9 cellular contexts compared by ENCODE assay signal in the genomic region with DNA sequence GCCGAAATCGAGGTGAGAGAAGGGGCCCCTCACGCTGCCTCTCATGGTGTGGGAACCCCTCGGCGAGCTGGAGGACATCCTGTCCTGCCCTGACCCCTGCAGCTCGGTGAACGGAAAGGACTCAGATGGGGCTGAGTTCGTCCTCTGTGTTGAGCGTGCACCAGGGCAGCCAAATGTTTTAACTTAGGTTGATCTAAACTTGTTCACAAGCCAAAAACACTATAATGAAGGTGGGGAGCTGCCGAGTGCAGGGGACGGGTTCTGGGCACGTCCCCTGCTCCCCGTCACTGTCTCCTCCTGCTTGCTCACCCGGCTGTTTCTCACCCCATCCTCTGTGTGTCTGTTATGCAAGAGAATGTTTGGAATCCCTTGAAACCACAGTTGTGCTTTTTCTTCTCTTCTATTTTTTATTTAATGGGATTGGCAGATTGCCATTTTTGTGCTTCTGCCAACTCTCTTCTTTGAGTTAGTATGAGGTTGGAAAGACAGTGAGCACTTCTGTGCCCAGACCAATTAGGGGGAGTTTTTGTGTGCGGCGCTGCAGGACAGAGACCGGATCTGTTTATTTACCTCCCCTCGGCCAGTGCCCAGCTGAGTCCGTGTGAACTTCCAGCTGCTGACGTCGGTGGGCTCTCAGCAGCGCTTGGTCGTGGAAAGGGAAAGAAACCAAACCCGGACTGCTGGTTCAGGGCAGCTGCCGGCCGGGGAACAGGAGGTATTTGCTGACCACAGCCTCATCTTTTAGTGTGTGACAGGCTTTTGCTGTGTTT.
A peak's percentile ranks its signal among the peaks of the same experiment; 100 is the strongest.
DNase-seq lines count a peak whose midpoint lies in the region; ATAC-seq and TF ChIP-seq lines count a peak whose summit lies in the region.
"Had no signal": no experiment of that assay in that cellular context is flagged by ENCODE, and none has a peak within 500 bp of the region (broad histone marks: within the 10 kb centered on the region; RNA-seq: fewer than 3 reads in every experiment).

No MANE protein-coding gene starts in this region.

- H2AFZ ChIP-seq in mammary epithelial cell (ENCODE audit: low read depth, low read length): no peak overlapping the region

- H3K4me1 Mint-ChIP-seq in naive thymus-derived CD4-positive, alpha-beta T cell: peaks cover 0 to 22% (median 0%) of the 10 kb centered on the region in 7 donors

- H3K36me3 Mint-ChIP-seq in naive thymus-derived CD4-positive, alpha-beta T cell: peaks cover 0 to 54% (median 13%) of the 10 kb centered on the region in 5 donors

- TF ChIP-seq POLR2A in suprapubic skin (IDR thresholded peaks at IDR 0.05): no peak

- CTCF ChIA-PET in mammary epithelial cell (lab: Charles Lee; ENCODE audit: low non-redundant PET): interaction anchor here (0.6 kb wide), 1 partner anchor 1229 kb away, joined by 4 read pairs; no protein-coding TSS in a partner anchor
- CTCF ChIA-PET in naive thymus-derived CD4-positive, alpha-beta T cell (lab: Charles Lee): no interaction called here

- H3K9me3 ChIP-seq in mammary epithelial cell (replicated peaks; ENCODE audit: insufficient read depth, low read length) (no peaks in the 10 kb centered on the region), suprapubic skin (no peaks in the 10 kb centered on the region)
- no peaks in the 10 kb centered on the region for H3K9me3 ChIP-seq in naive thymus-derived CD4-positive, alpha-beta T cell (ENCODE audit: control insufficient read depth in 2 of 3, low read length in 3 of 3)

- H3K79me2 ChIP-seq in mammary epithelial cell (ENCODE audit: insufficient read depth, low read length): peaks cover 24% of the 10 kb centered on the region

- POLR2A ChIA-PET in naive thymus-derived CD4-positive, alpha-beta T cell (lab: Charles Lee): no interaction called here

- H3K36me3 ChIP-seq in mammary epithelial cell (ENCODE audit: insufficient read depth, low read length) (peaks cover 13% of the 10 kb centered on the region), suprapubic skin (peaks cover 62% of the 10 kb centered on the region)
- peaks cover 4 to 100% (median 14%) of the 10 kb centered on the region in 3 experiments for H3K36me3 ChIP-seq in naive thymus-derived CD4-positive, alpha-beta T cell (ENCODE audit: control insufficient read depth in 2 of 3, insufficient read depth in 3 of 3, low read length in 3 of 3)

- peak; percentile 26 for ATAC-seq in left colon
- no peak for ATAC-seq in HG03135 (IDR thresholded peaks at IDR 0.05; ENCODE audit: unreplicated experiment)
- no peak for ATAC-seq in naive thymus-derived CD4-positive, alpha-beta T cell
- ATAC-seq in HG03432 (IDR thresholded peaks at IDR 0.05; ENCODE audit: unreplicated experiment): no peak
- ATAC-seq: HCT116 had no signal

- intact Hi-C loops in mammary epithelial cell (cut with micrococcal nuclease) (loop anchor here (1.0 kb wide), 1 partner anchor 119 kb away; no protein-coding TSS in a partner anchor), left colon (cut with DNase I, micrococcal nuclease) (no loop called here)
- intact Hi-C loops in naive thymus-derived CD4-positive, alpha-beta T cell (cut with micrococcal nuclease): no loop called here

- H3K4me3 Mint-ChIP-seq in naive thymus-derived CD4-positive, alpha-beta T cell: no peak overlapping the region

- no TSS peak for BruUV-seq in mammary epithelial cell (replicated peaks; lab: Mats Ljungman, UMichigan)

- TF ChIP-seq EP300 in suprapubic skin (IDR thresholded peaks at IDR 0.05): no peak

- H3K27me3 ChIP-seq in mammary epithelial cell (ENCODE audit: insufficient read depth, low read length): no peaks in the 10 kb centered on the region
- no peaks in the 10 kb centered on the region for H3K27me3 ChIP-seq in suprapubic skin
- H3K27me3 ChIP-seq in naive thymus-derived CD4-positive, alpha-beta T cell (ENCODE audit: control insufficient read depth in 2 of 2, insufficient read depth in 2 of 2, low read length in 2 of 2): no peaks in the 10 kb centered on the region

- H3K4me1 ChIP-seq in mammary epithelial cell (ENCODE audit: insufficient read depth, low read length) (peaks cover 19% of the 10 kb centered on the region), suprapubic skin (peaks cover 37% of the 10 kb centered on the region)
- H3K4me1 ChIP-seq in naive thymus-derived CD4-positive, alpha-beta T cell (ENCODE audit: control insufficient read depth in 2 of 2, insufficient read depth in 2 of 2, low read length in 2 of 2): no peaks in the 10 kb centered on the region

- H3K4me3 ChIP-seq in mammary epithelial cell (replicated peaks in 1 of 3; ENCODE audit: insufficient read depth in 1 of 3, low read depth in 2 of 3, low read length in 3 of 3): peak overlapping the region in 1 of 3 experiments; percentile 14
- peak overlapping the region; percentile 35 for H3K4me3 ChIP-seq in suprapubic skin
- H3K4me3 ChIP-seq in naive thymus-derived CD4-positive, alpha-beta T cell (ENCODE audit: low read length): no peak overlapping the region

- no peak for TF ChIP-seq CTCF in mammary epithelial cell (conservative IDR thresholded peaks at IDR 0.05 in 1 of 2, IDR thresholded peaks at IDR 0.05 in 1 of 2; ENCODE audit: extremely low read depth in 1 of 2, insufficient read depth in 1 of 2, low read depth in 1 of 2, low read length in 2 of 2)
- TF ChIP-seq CTCF in suprapubic skin (IDR thresholded peaks at IDR 0.05): no peak

- H3K9me3 Mint-ChIP-seq in naive thymus-derived CD4-positive, alpha-beta T cell: peaks cover 0 to 2% (median 0%) of the 10 kb centered on the region in 11 donors

- peak overlapping the region in 4 of 9 donors; percentile 2 to 66 (median 34) for H3K27ac Mint-ChIP-seq in naive thymus-derived CD4-positive, alpha-beta T cell

- H3K27me3 Mint-ChIP-seq in naive thymus-derived CD4-positive, alpha-beta T cell: no peaks in the 10 kb centered on the region

- H3K4me2 ChIP-seq in mammary epithelial cell (ENCODE audit: insufficient read depth, low read depth, low read length): peak overlapping the region; percentile 72

- no peaks in the 10 kb centered on the region for H4K20me1 ChIP-seq in mammary epithelial cell (ENCODE audit: insufficient read depth, low read length)

- 11% methylated on average over 26 of the region's 26 CpGs for WGBS in mammary epithelial cell (ENCODE audit: low coverage, missing lambda C conversion rate)
- WGBS in suprapubic skin: 28% methylated on average over 26 of the region's 26 CpGs

- DNase-seq in Caki2 (ENCODE audit: low read depth) (peak; percentile 97), NCI-H2081 (lab: John Stamatoyannopoulos, UW) (peak; percentile 43 to 77), mammary epithelial cell (peak; percentile 92), left colon (peak; percentile 46 to 63), suprapubic skin (ENCODE audit: low spot score in 2 of 2) (peak; percentile 85 to 88)
- DNase-seq in naive thymus-derived CD4-positive, alpha-beta T cell: no peak

- in situ Hi-C loops in Caki2 (cut with HindIII; ENCODE audit: low pct_unique_long_range_greater_than_20kb, low sequenced_read_pairs) (no loop called here), mammary epithelial cell (cut with MboI; ENCODE audit: low sequenced_read_pairs in 2 of 2) (no loop called here)

- dilution Hi-C loops in mammary epithelial cell (cut with HindIII; ENCODE audit: low sequenced_read_pairs): loop anchor here (5.0 kb wide), 1 partner anchor 82 kb away; no protein-coding TSS in a partner anchor

- H3K9ac ChIP-seq in mammary epithelial cell (ENCODE audit: insufficient read depth, low read length): no peak overlapping the region

- H3K27ac ChIP-seq in mammary epithelial cell (ENCODE audit: insufficient read depth, low read depth, low read length) (peak overlapping the region; percentile 20), suprapubic skin (peak overlapping the region; percentile 55)
- H3K27ac ChIP-seq in naive thymus-derived CD4-positive, alpha-beta T cell (ENCODE audit: low read depth, low read length): no peak overlapping the region

Comparison
In these comparisons a context has a peak if more than half of its experiments do, and no peak if none do; other contexts are left out.
1. DNase-seq: peak in Caki2 (single experiment), NCI-H2081 (2 of 2), mammary epithelial cell (single experiment), left colon (2 of 2) and suprapubic skin (2 of 2); none in naive thymus-derived CD4-positive, alpha-beta T cell (0 of 9).